In the genomic region with DNA sequence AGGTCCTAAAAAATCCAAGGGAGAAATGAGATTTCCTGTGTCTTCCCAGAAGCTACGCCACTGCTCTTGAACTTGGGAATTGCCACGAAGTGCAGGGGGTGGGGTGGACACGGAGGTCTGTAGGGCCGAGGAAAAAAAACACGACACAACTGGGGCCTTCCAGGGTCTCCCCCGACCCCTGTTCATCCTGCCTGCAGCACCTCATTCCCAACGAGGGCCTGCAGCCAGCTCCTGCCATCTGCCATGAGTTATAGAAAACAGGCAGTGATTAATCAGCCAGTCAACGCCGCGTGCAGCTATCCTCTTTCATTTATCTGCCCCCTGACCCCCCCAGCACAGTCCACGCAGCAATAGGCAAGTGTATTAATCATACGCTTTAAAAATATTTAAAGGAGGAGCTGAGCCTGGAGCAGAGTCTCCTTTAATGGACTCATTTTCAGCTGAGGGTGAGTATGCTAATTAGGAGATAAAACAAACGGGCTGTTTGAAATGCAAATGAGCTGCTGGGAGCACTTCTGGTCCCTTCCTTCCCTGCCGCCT, we compare ENCODE assay signal across 8 cellular contexts.
DNase-seq lines count a peak whose midpoint lies in the region; ATAC-seq, FAIRE-seq and TF ChIP-seq lines count a peak whose summit lies in the region.

No MANE protein-coding gene starts in this region.

- WGBS in GM23248 (ENCODE audit: low coverage in 1 of 2, low lambda C conversion rate in 2 of 2, missing lambda C conversion rate in 2 of 2), 2 experiments = 4% methylated on average over 14 of the region's 14 CpGs
- 13 to 14% methylated on average over 14 of the region's 14 CpGs for WGBS in tibial nerve, 2 donors

- peaks cover 30% of the 10 kb centered on the region for H3K27me3 Mint-ChIP-seq in astrocyte (ENCODE audit: low read depth, unreplicated experiment)

- no peaks in the 10 kb centered on the region for H3K9me3 Mint-ChIP-seq in astrocyte (ENCODE audit: unreplicated experiment)

- 0 out of 2 replicates have a peak, but pooled peaks cover 6% of the 10 kb centered on the region for H3F3A ChIP-seq in GM23248 (ENCODE audit: insufficient read depth)

- TF ChIP-seq CTCF in astrocyte (IDR thresholded peaks at IDR 0.05; ENCODE audit: insufficient read depth, low read depth, low read length) = no peak
- TF ChIP-seq CTCF in tibial nerve (IDR thresholded peaks at IDR 0.05) = no peak

- H3K4me2 ChIP-seq in GM23248 (ENCODE audit: unreplicated experiment) = peak overlapping the region; percentile 39
- peak overlapping the region; percentile 80 for H3K4me2 ChIP-seq in astrocyte (ENCODE audit: low read length)

- peaks cover 5% of the 10 kb centered on the region; the same call in 1 of the 2 replicates for H3K4me1 ChIP-seq in GM23248 (ENCODE audit: insufficient read depth)
- H3K4me1 ChIP-seq in astrocyte (ENCODE audit: insufficient read depth, low read length) = peaks cover 12% of the 10 kb centered on the region
- H3K4me1 ChIP-seq in tibial nerve = peaks cover 0 to 16% (median 0%) of the 10 kb centered on the region in 4 donors

- peak overlapping the region; percentile 74 for H3K9ac ChIP-seq in GM23248
- peak overlapping the region; percentile 81 for H3K9ac ChIP-seq in astrocyte (ENCODE audit: low read length)

- peaks cover 11% of the 10 kb centered on the region for H3K4me1 Mint-ChIP-seq in astrocyte (ENCODE audit: low read depth, unreplicated experiment)

- no peak for FAIRE-seq in astrocyte (lab: Jason Lieb, UNC)

- no peaks in the 10 kb centered on the region for H3K36me3 ChIP-seq in GM23248 (ENCODE audit: low read depth)
- no peaks in the 10 kb centered on the region for H3K36me3 ChIP-seq in astrocyte (ENCODE audit: insufficient read depth, low read length)
- H3K36me3 ChIP-seq in tibial nerve = no peaks in the 10 kb centered on the region

- peak; percentile 38 for DNase-seq in CD1c-positive myeloid dendritic cell (ENCODE audit: extremely low spot score)
- peak; percentile 92 for DNase-seq in GM23248
- peak; percentile 81 for DNase-seq in NCI-H510A treated with DMSO at 0.1 percent for 48 hours (lab: John Stamatoyannopoulos, UW)
- DNase-seq in astrocyte (ENCODE audit: low read depth) = peak; percentile 96
- DNase-seq in kidney glomerular epithelial cell (lab: John Stamatoyannopoulos, UW) = peak; percentile 96
- DNase-seq in tibial nerve (ENCODE audit: low spot score in 2 of 2) = peak in 1 of 2 donors; percentile 19
- no peak for DNase-seq in central memory CD4-positive, alpha-beta T cell

- H3K27ac ChIP-seq in GM23248 = no peak overlapping the region
- peak overlapping the region; percentile 44 for H3K27ac ChIP-seq in astrocyte (ENCODE audit: low read depth, low read length)
- H3K27ac ChIP-seq in tibial nerve = no peak overlapping the region

- peak overlapping the region; percentile 12 for H3K4me3 Mint-ChIP-seq in astrocyte (ENCODE audit: unreplicated experiment)

- no peaks in the 10 kb centered on the region for H3K36me3 Mint-ChIP-seq in astrocyte (ENCODE audit: low read depth, unreplicated experiment)

- in situ Hi-C loops in GM23248 (cut with MboI) = loop anchor here (5.0 to 25.0 kb wide), 3 partner anchors 383 to 738 kb away; a partner anchor contains a TSS

- no peak for TF ChIP-seq EP300 in tibial nerve (IDR thresholded peaks at IDR 0.05)

- no peaks in the 10 kb centered on the region for H3K9me2 ChIP-seq in GM23248 (ENCODE audit: insufficient read depth)

- H2AFZ ChIP-seq in GM23248 (0 out of 2 replicates have a peak overlapping the region, but pooled peaks have one; percentile 17), astrocyte (ENCODE audit: low read depth, low read length) (peak overlapping the region; percentile 31)

- H3K27me3 ChIP-seq in GM23248 (replicated peaks; ENCODE audit: insufficient read depth) (no peaks in the 10 kb centered on the region), astrocyte (ENCODE audit: insufficient read depth, low read length) (peaks cover 3% of the 10 kb centered on the region), tibial nerve (peaks cover 0 to 27% of the 10 kb centered on the region in 2 donors)

- H3K9me3 ChIP-seq in GM23248 (ENCODE audit: low read depth) = no peaks in the 10 kb centered on the region
- H3K9me3 ChIP-seq in astrocyte (ENCODE audit: insufficient read depth, low read depth, low read length) = no peaks in the 10 kb centered on the region
- no peaks in the 10 kb centered on the region for H3K9me3 ChIP-seq in tibial nerve

- peak overlapping the region; percentile 96 for H3K27ac Mint-ChIP-seq in astrocyte (ENCODE audit: unreplicated experiment)

- peak overlapping the region; percentile 55 for H3K4me3 ChIP-seq in GM23248
- peak overlapping the region; percentile 40 for H3K4me3 ChIP-seq in astrocyte (ENCODE audit: insufficient read depth, low read depth, low read length)
- H3K4me3 ChIP-seq in tibial nerve = no peak overlapping the region

- no peak for ATAC-seq in GM19035 (IDR thresholded peaks at IDR 0.05; ENCODE audit: unreplicated experiment)

- TF ChIP-seq POLR2A in tibial nerve (IDR thresholded peaks at IDR 0.05) = peak; percentile 13 to 31

- H4K20me1 ChIP-seq in GM23248 (ENCODE audit: insufficient read depth) = no peaks in the 10 kb centered on the region
- H4K20me1 ChIP-seq in astrocyte (ENCODE audit: insufficient read depth, low read length) = peaks cover 3% of the 10 kb centered on the region

- H3K79me2 ChIP-seq in GM23248 (ENCODE audit: insufficient read depth) = no peaks in the 10 kb centered on the region
- H3K79me2 ChIP-seq in astrocyte (ENCODE audit: insufficient read depth, low read length) = no peaks in the 10 kb centered on the region

Comparison
In these comparisons a context has a peak if more than half of its experiments do, and no peak if none do; other contexts are left out.
1. H3K4me3 ChIP-seq: peak in GM23248 (single experiment) and astrocyte (single experiment); none in tibial nerve (0 of 4).